Comparison of ENCODE assay signal across 13 cellular contexts in genomic region chr9:98942906-98943681, GRCh38. TPM values are rescaled to one million over a fixed set of nuclear protein-coding genes. Genes with fewer than 3 reads are reported as not detected.
DNase-seq lines count a peak whose midpoint lies in the region; ATAC-seq, FAIRE-seq and TF ChIP-seq lines count a peak whose summit lies in the region.
"Had no signal": no experiment of that assay in that cellular context is flagged by ENCODE, and none has a peak within 500 bp of the region (broad histone marks: within the 10 kb centered on the region; RNA-seq: fewer than 3 reads in every experiment).

No MANE protein-coding gene starts in this region.

- peak overlapping the region; percentile 40 to 70 (median 66) for H3K4me3 ChIP-seq in H1 (ENCODE audit: extremely low read depth in 1 of 4, insufficient read depth in 2 of 4, low read depth in 3 of 4, low read length in 4 of 4)
- peak overlapping the region; percentile 24 to 87 for H3K4me3 ChIP-seq in muscle layer of duodenum (ENCODE audit: low read depth in 1 of 2, low read length in 2 of 2)
- H3K4me3 ChIP-seq in thyroid gland (replicated peaks in 1 of 3) = peak overlapping the region in 1 of 3 donors; percentile 13

- 0 out of 7 replicates have a peak overlapping the region, but pooled peaks of 1 of the 4 experiments have one; percentile 34 for H3K9ac ChIP-seq in H1 (replicated peaks in 1 of 4; ENCODE audit: extremely low read depth in 1 of 4, low read depth in 3 of 4, low read length in 3 of 4)

- H3K4me1 ChIP-seq in H1 (replicated peaks in 1 of 4; ENCODE audit: control insufficient read depth in 3 of 4, insufficient read depth in 4 of 4, low read length in 3 of 4) = peaks cover 4 to 9% (median 4%) of the 10 kb centered on the region in 4 experiments; a peak in 5 of 7 replicates
- peaks cover 0 to 24% of the 10 kb centered on the region in 2 donors for H3K4me1 ChIP-seq in muscle layer of duodenum (ENCODE audit: control insufficient read depth in 1 of 2, insufficient read depth in 2 of 2, low read length in 2 of 2)
- H3K4me1 ChIP-seq in thyroid gland = peaks cover 0 to 10% of the 10 kb centered on the region in 2 donors

- H3K27me3 Mint-ChIP-seq in T-helper 2 cell treated with Interferon-gamma antibody and Interleukin-4, amounts not matched to agents 5 μg/mL and 100 μg/mL, for 36 hours (ENCODE audit: low read depth) = peaks cover 83% of the 10 kb centered on the region

- ATAC-seq in HG03469 (IDR thresholded peaks at IDR 0.05; ENCODE audit: unreplicated experiment) = no peak

- H2BK120ac ChIP-seq in H1 (replicated peaks; ENCODE audit: low read depth, low read length) = no peak overlapping the region

- WGBS in H1 (ENCODE audit: extremely low coverage in 1 of 2, insufficient coverage in 1 of 2, insufficient read length in 1 of 2, insufficient replicate concordance in 2 of 2, low coverage in 1 of 2, low lambda C conversion rate in 2 of 2, missing lambda C conversion rate in 1 of 2), 2 experiments = 57% methylated on average over 15 of the region's 15 CpGs; no CpG with 5 or more reads in 1 of the 2 experiments
- WGBS in thyroid gland, 2 donors = 73 to 88% methylated on average over 10 to 11 of the region's 15 CpGs

- H3K36me3 ChIP-seq in H1 (ENCODE audit: control insufficient read depth in 2 of 4, insufficient read depth in 4 of 4, low read length in 3 of 4) = no peaks in the 10 kb centered on the region; a peak in 1 of 8 replicates
- no peaks in the 10 kb centered on the region for H3K36me3 ChIP-seq in muscle layer of duodenum (ENCODE audit: control insufficient read depth in 1 of 2, insufficient read depth in 2 of 2, low read length in 2 of 2)
- no peaks in the 10 kb centered on the region for H3K36me3 ChIP-seq in thyroid gland

- H3K4me3 Mint-ChIP-seq in T-helper 2 cell treated with Interferon-gamma antibody and Interleukin-4, amounts not matched to agents 5 μg/mL and 100 μg/mL, for 36 hours = peak overlapping the region; percentile 38

- H2AFZ ChIP-seq in H1 (ENCODE audit: low read length) = peak overlapping the region; percentile 16; the same call in 1 of the 2 replicates

- FAIRE-seq in H1 (lab: Jason Lieb, UNC) (no peak), GM19239 (lab: Jason Lieb, UNC) (no peak)
- FAIRE-seq: A204.1 had no signal

- 0 out of 2 replicates have a peak overlapping the region, but pooled peaks have one; percentile 1 for H2BK12ac ChIP-seq in H1 (ENCODE audit: low read depth, low read length)

- no peak overlapping the region for H4K91ac ChIP-seq in H1 (replicated peaks; ENCODE audit: insufficient read length, low read length)

- no peak overlapping the region for H2BK20ac ChIP-seq in H1 (ENCODE audit: low read length)

- TF ChIP-seq POLR2A in H1 (IDR thresholded peaks at IDR 0.05; ENCODE audit: control extremely low read depth in 1 of 2, low read depth in 2 of 2, low read length in 2 of 2) (no peak), thyroid gland (IDR thresholded peaks at IDR 0.05) (no peak)

- H4K5ac ChIP-seq in H1 (ENCODE audit: insufficient read length, low read depth, low read length) = no peak overlapping the region

- TF ChIP-seq EP300 in H1 (IDR thresholded peaks at IDR 0.05; ENCODE audit: borderline replicate concordance in 1 of 2, low read depth in 2 of 2, low read length in 2 of 2) = no peak

- peak overlapping the region; percentile 44 for H3K4ac ChIP-seq in H1 (replicated peaks; ENCODE audit: insufficient read length, low read depth, low read length)

- H3K36me3 Mint-ChIP-seq in T-helper 2 cell treated with Interferon-gamma antibody and Interleukin-4, amounts not matched to agents 5 μg/mL and 100 μg/mL, for 36 hours (ENCODE audit: low read depth) = no peaks in the 10 kb centered on the region

- no peak for DNase-seq in T-helper 2 cell treated with Interferon-gamma antibody and Interleukin-4, amounts not matched to agents 5 μg/mL and 100 μg/mL, for 36 hours (ENCODE audit: low spot score)
- no peak for DNase-seq in T-helper 2 cell
- DNase-seq in H1 (ENCODE audit: low read depth in 1 of 2, low spot score in 2 of 2) = no peak
- no peak for DNase-seq in thyroid gland
- no peak for DNase-seq in medulla oblongata (ENCODE audit: extremely low spot score)
- DNase-seq in GM19239 (ENCODE audit: insufficient read length, low spot score) = no peak
- DNase-seq: activated CD4-positive, CD25-positive, alpha-beta regulatory T cell; central memory CD4-positive, alpha-beta T cell; MV-4-11 had no signal

- no peaks in the 10 kb centered on the region for H3K9me3 Mint-ChIP-seq in T-helper 2 cell treated with Interferon-gamma antibody and Interleukin-4, amounts not matched to agents 5 μg/mL and 100 μg/mL, for 36 hours
- H3K9me3 Mint-ChIP-seq: stimulated activated naive CD8-positive, alpha-beta T cell treated with anti-CD3 and anti-CD28 coated beads, Interleukin-15, Interleukin-2, amounts not matched to agents 100 ng/mL and 50 ng/mL, for 24 hours had no signal

- H3K18ac ChIP-seq in H1 (ENCODE audit: extremely low read depth, low read length) = no peak overlapping the region

- no peak overlapping the region for H3K27ac Mint-ChIP-seq in T-helper 2 cell treated with Interferon-gamma antibody and Interleukin-4, amounts not matched to agents 5 μg/mL and 100 μg/mL, for 36 hours
- H3K27ac Mint-ChIP-seq: stimulated activated naive CD8-positive, alpha-beta T cell treated with anti-CD3 and anti-CD28 coated beads, Interleukin-15, Interleukin-2, amounts not matched to agents 100 ng/mL and 50 ng/mL, for 24 hours had no signal

- intact Hi-C loops in thyroid gland (cut with DNase I) = no loop called here

- H4K20me1 ChIP-seq in H1 (replicated peaks in 1 of 2; ENCODE audit: control insufficient read depth in 1 of 2, insufficient read depth in 2 of 2, low read length in 2 of 2) = peaks cover 0 to 6% of the 10 kb centered on the region in 2 experiments

- H3K79me2 ChIP-seq in H1 (ENCODE audit: control insufficient read depth in 1 of 2, insufficient read depth in 2 of 2, low read length in 2 of 2) = no peaks in the 10 kb centered on the region

- no peak overlapping the region for H3K23ac ChIP-seq in H1 (ENCODE audit: insufficient read length)

- no peak for TF ChIP-seq RAD21 in H1 (IDR thresholded peaks at IDR 0.05 in 1 of 2, conservative IDR thresholded peaks at IDR 0.05 in 1 of 2; ENCODE audit: low read depth in 2 of 2, low read length in 2 of 2)

- no peak overlapping the region for H3K27ac ChIP-seq in H1 (ENCODE audit: low read depth, low read length)
- no peak overlapping the region for H3K27ac ChIP-seq in muscle layer of duodenum (ENCODE audit: low read length)
- peak overlapping the region in 2 of 3 donors; percentile 46 to 71 for H3K27ac ChIP-seq in thyroid gland

- H3K14ac ChIP-seq in H1 (ENCODE audit: insufficient read length) = no peak overlapping the region

- peak overlapping the region; percentile 93 to 97 for H3K4me2 ChIP-seq in H1 (ENCODE audit: insufficient read depth in 1 of 2, low read depth in 2 of 2, low read length in 2 of 2)

- H3K23me2 ChIP-seq in H1 (ENCODE audit: low read depth, low read length) = peaks cover 10% of the 10 kb centered on the region; the same call in 1 of the 2 replicates

- peaks cover 22 to 47% (median 41%) of the 10 kb centered on the region in 4 experiments for H3K27me3 ChIP-seq in H1 (replicated peaks in 1 of 4; ENCODE audit: control insufficient read depth in 3 of 4, extremely low read depth in 1 of 4, insufficient read depth in 3 of 4, low read length in 3 of 4)
- H3K27me3 ChIP-seq in muscle layer of duodenum (ENCODE audit: low read depth, low read length) = peaks cover 5% of the 10 kb centered on the region
- H3K27me3 ChIP-seq in thyroid gland = peaks cover 9% of the 10 kb centered on the region

- H3K4me1 Mint-ChIP-seq in T-helper 2 cell treated with Interferon-gamma antibody and Interleukin-4, amounts not matched to agents 5 μg/mL and 100 μg/mL, for 36 hours (ENCODE audit: low read depth) = peaks cover 5% of the 10 kb centered on the region

- H2BK15ac ChIP-seq in H1 (ENCODE audit: low read length) = no peak overlapping the region

- POLR2A ChIA-PET in H1 (lab: Charles Lee; ENCODE audit: partially characterized antibody) = no interaction called here

- H3K79me1 ChIP-seq in H1 (ENCODE audit: low read depth, low read length) = no peaks in the 10 kb centered on the region

- H3K9me3 ChIP-seq in H1 (ENCODE audit: insufficient read depth in 2 of 2, low read depth in 1 of 2, low read length in 1 of 2) (no peaks in the 10 kb centered on the region), muscle layer of duodenum (ENCODE audit: control insufficient read depth in 1 of 2, low read length in 2 of 2) (no peaks in the 10 kb centered on the region), thyroid gland (no peaks in the 10 kb centered on the region)

- H2BK5ac ChIP-seq in H1 (ENCODE audit: low read depth, low read length) = no peak overlapping the region

- H3K56ac ChIP-seq in H1 (replicated peaks; ENCODE audit: insufficient read length, low read depth, low read length) = no peak overlapping the region

- H4K8ac ChIP-seq in H1 (ENCODE audit: extremely low read depth, insufficient read depth, low read length) = no peak overlapping the region

- CTCF ChIA-PET in H1 (lab: Charles Lee; ENCODE audit: partially characterized antibody) = interaction anchor here (0.6 to 3.5 kb wide), 8 partner anchors 8 to 198 kb away, joined by 3 to 20 read pairs (median 4); no protein-coding TSS in a partner anchor

- TF ChIP-seq CTCF in H1 (IDR thresholded peaks at IDR 0.05; ENCODE audit: control extremely low read depth in 1 of 3, insufficient read depth in 1 of 3, low read depth in 1 of 3, low read length in 3 of 3) (no peak), thyroid gland (IDR thresholded peaks at IDR 0.05) (no peak)

- H2AK5ac ChIP-seq in H1 (ENCODE audit: low read depth, low read length) = no peak overlapping the region

TF ChIP-seq in H1, 55 proteins besides CTCF, POLR2A, EP300 and RAD21 (continues in another document):
- TF ChIP-seq RBBP5 (IDR thresholded peaks at IDR 0.05; ENCODE audit: borderline replicate concordance, low read depth, low read length) = no peak
- TF ChIP-seq MAX (IDR thresholded peaks at IDR 0.05) = no peak
- TF ChIP-seq CTBP2 (IDR thresholded peaks at IDR 0.05; ENCODE audit: borderline replicate concordance, insufficient read depth, insufficient read length, low read length) = no peak
- TF ChIP-seq EGR1 (IDR thresholded peaks at IDR 0.05; ENCODE audit: borderline replicate concordance, low read depth, low read length) = no peak

RNA-seq across cellular contexts. Expression of gene COL15A1, which starts 0.6 kb away (rescaled TPM):
- total RNA-seq in H1 (2021; fragmentation: NEBNext Ultra II Directional; extraction: Animal tissue kit (Norgen Biotek cat#: 25700)) = 0.08 and 0.15 TPM in 2 replicates
- polyA plus RNA-seq in H1 (2011; rRNA removed) = 0.12 and 0.19 TPM in 2 replicates
- polyA plus RNA-seq in H1 (2011; cell fraction: cytosol; rRNA removed) = 0.13 TPM
- polyA plus RNA-seq in H1 (2011; cell fraction: nucleus; rRNA removed) = 1.2 TPM
- polyA plus RNA-seq in H1 (2012, experiment 1 of 2) = 0.08 to 0.29 TPM (median 0.09 TPM) in 3 of 4 replicates, not detected in the other
- polyA plus RNA-seq in H1 (2012, experiment 2 of 2) = 0.07 TPM
- 0.06 TPM for polyA plus RNA-seq in H1 (2013, experiment 1 of 2)
- 0.07 TPM for polyA plus RNA-seq in H1 (2013, experiment 2 of 2)
- polyA minus RNA-seq in H1 (2011; rRNA and poly(A)+ RNA removed) = 0.24 and 0.41 TPM in 2 replicates
- polyA minus RNA-seq in H1 (2011; cell fraction: cytosol; rRNA and poly(A)+ RNA removed) = not detected
- polyA minus RNA-seq in H1 (2011; cell fraction: nucleus; rRNA and poly(A)+ RNA removed) = 0.30 TPM
- 10 to 100 TPM in 3 of 4 donors, 1 to 10 TPM in 1; 8.0 to 15.2 (median 12.8) TPM for total RNA-seq in thyroid gland

Comparison
In these comparisons a context has a peak if more than half of its experiments do, and no peak if none do; other contexts are left out.
1. H3K27ac ChIP-seq: peak in thyroid gland (2 of 3); none in H1 (single experiment) and muscle layer of duodenum (single experiment).